13 cellular contexts compared by ENCODE assay signal in genomic region chr15:68560501-68561113, GRCh38. TPM values are rescaled to one million over a fixed set of nuclear protein-coding genes. Genes with fewer than 3 reads are reported as not detected.
DNase-seq lines count a peak whose midpoint lies in the region; ATAC-seq and TF ChIP-seq lines count a peak whose summit lies in the region.
"Had no signal": no experiment of that assay in that cellular context is flagged by ENCODE, and none has a peak within 500 bp of the region (broad histone marks: within the 10 kb centered on the region; RNA-seq: fewer than 3 reads in every experiment).

No MANE protein-coding gene starts in this region.

- peak overlapping the region; percentile 0 for H2AFZ ChIP-seq in IMR-90 (replicated peaks; ENCODE audit: low read length, poor library complexity)

- no peak overlapping the region for H3K4ac ChIP-seq in IMR-90 (ENCODE audit: low read depth, low read length)

- no TSS peak for BruUV-seq in IMR-90 (replicated peaks; lab: Mats Ljungman, UMichigan)

- dilution Hi-C loops in IMR-90 (cut with HindIII; ENCODE audit: low sequenced_read_pairs, unreplicated experiment): no loop called here

- no peak overlapping the region for H4K8ac ChIP-seq in IMR-90 (ENCODE audit: low read depth in 2 of 2, low read length in 2 of 2)

- no peak overlapping the region for H2BK5ac ChIP-seq in IMR-90 (ENCODE audit: low read depth, low read length, poor library complexity, severe bottlenecking)

- H2BK20ac ChIP-seq in IMR-90 (ENCODE audit: low read depth, low read length): no peak overlapping the region

- H3K79me1 ChIP-seq in IMR-90 (ENCODE audit: low read depth in 1 of 2, low read length in 2 of 2): no peaks in the 10 kb centered on the region

- peak in 1 of 7 experiments; percentile 31 for DNase-seq in CD8-positive, alpha-beta T cell
- DNase-seq in IMR-90: no peak
- no peak for DNase-seq in NCI-H146 treated with DMSO at 0.1 percent for 48 hours (lab: John Stamatoyannopoulos, UW; ENCODE audit: unreplicated experiment)
- no peak for DNase-seq in pons (ENCODE audit: low spot score)
- DNase-seq in SJCRH30: no peak
- DNase-seq in DMS79 treated with DMSO at 0.1 percent for 48 hours (lab: John Stamatoyannopoulos, UW): no peak
- DNase-seq: COR-L47; effector CD4-positive, alpha-beta T cell; gastrocnemius medialis; small intestine had no signal

- ATAC-seq in CD8-positive, alpha-beta T cell: no peak
- no peak for ATAC-seq in IMR-90 (ENCODE audit: low read depth)

- no peak overlapping the region for H2BK15ac ChIP-seq in IMR-90 (ENCODE audit: low read depth, low read length)

- no peak overlapping the region for H3K23ac ChIP-seq in IMR-90 (ENCODE audit: low read depth, low read length)

- H3K14ac ChIP-seq in IMR-90 (replicated peaks; ENCODE audit: low read depth, low read length): no peak overlapping the region

- H4K5ac ChIP-seq in IMR-90 (ENCODE audit: low read depth, low read length): no peak overlapping the region

- no peak overlapping the region for H2AK9ac ChIP-seq in IMR-90 (replicated peaks; ENCODE audit: low read depth, low read length, poor library complexity)

- no peak overlapping the region for H3K18ac ChIP-seq in IMR-90 (ENCODE audit: low read depth, low read length)

- H3K4me1 Mint-ChIP-seq in CD8-positive, alpha-beta T cell (ENCODE audit: low read depth): peaks cover 18% of the 10 kb centered on the region
- H3K4me1 Mint-ChIP-seq in brain (peaks cover 44% of the 10 kb centered on the region), nephron (peaks cover 32% of the 10 kb centered on the region)

- no peak overlapping the region for H3K9ac ChIP-seq in IMR-90 (ENCODE audit: low read depth, low read length)

- no peak overlapping the region for H3K27ac ChIP-seq in CD8-positive, alpha-beta T cell (ENCODE audit: low read depth, low read length)
- H3K27ac ChIP-seq in IMR-90 (ENCODE audit: insufficient read depth, low read length) (no peak overlapping the region), SJCRH30 (no peak overlapping the region)
- H3K27ac ChIP-seq: gastrocnemius medialis, tibial nerve had no signal

- H3K36me3 ChIP-seq in CD8-positive, alpha-beta T cell (ENCODE audit: insufficient read depth, low read length): no peaks in the 10 kb centered on the region
- H3K36me3 ChIP-seq in IMR-90 (ENCODE audit: control insufficient read depth, insufficient read depth, low read length): no peaks in the 10 kb centered on the region
- no peaks in the 10 kb centered on the region for H3K36me3 ChIP-seq in SJCRH30
- H3K36me3 ChIP-seq: gastrocnemius medialis, tibial nerve had no signal

- no peaks in the 10 kb centered on the region for H3K9me3 ChIP-seq in CD8-positive, alpha-beta T cell (ENCODE audit: low read length)
- H3K9me3 ChIP-seq in IMR-90 (ENCODE audit: control insufficient read depth, insufficient read depth, low read length) (no peaks in the 10 kb centered on the region), SJCRH30 (replicated peaks) (no peaks in the 10 kb centered on the region)
- H3K9me3 ChIP-seq: gastrocnemius medialis, tibial nerve had no signal

- no peak overlapping the region for H2BK120ac ChIP-seq in IMR-90 (ENCODE audit: low read depth, low read length)

- H3K27ac Mint-ChIP-seq in CD8-positive, alpha-beta T cell: no peak overlapping the region
- H3K27ac Mint-ChIP-seq in brain: peak overlapping the region; percentile 35 to 99 (median 96)
- H3K27ac Mint-ChIP-seq in nephron: peak overlapping the region; percentile 22 to 79 (median 74)

- H3K4me3 ChIP-seq in CD8-positive, alpha-beta T cell (ENCODE audit: low read depth, low read length): no peak overlapping the region
- H3K4me3 ChIP-seq in IMR-90 (ENCODE audit: insufficient read depth, low read depth, low read length) (no peak overlapping the region), SJCRH30 (no peak overlapping the region)

- H2AK5ac ChIP-seq in IMR-90 (ENCODE audit: low read depth, low read length): no peak overlapping the region

- H3K9me1 ChIP-seq in IMR-90 (ENCODE audit: insufficient read depth, low read length): no peaks in the 10 kb centered on the region

- CTCF ChIA-PET in CD8-positive, alpha-beta T cell (lab: Charles Lee): interaction anchor here (0.6 to 3.5 kb wide), 16 partner anchors 9 to 364 kb away, joined by 3 to 51 read pairs (median 4); no protein-coding TSS in a partner anchor
- CTCF ChIA-PET in IMR-90 (lab: Yijun Ruan, JAX): interaction anchor here (0.6 to 2.3 kb wide), 10 partner anchors 11 to 364 kb away, joined by 3 to 20 read pairs (median 4); no protein-coding TSS in a partner anchor

- no peak overlapping the region for H3K4me2 ChIP-seq in IMR-90 (ENCODE audit: low read depth, low read length)

- TF ChIP-seq POLR2A in IMR-90 (IDR thresholded peaks at IDR 0.05; ENCODE audit: low read depth, low read length): no peak

- H3K56ac ChIP-seq in IMR-90 (ENCODE audit: extremely low read depth, insufficient read depth, low read length): no peak overlapping the region

- H3K9me3 Mint-ChIP-seq in CD8-positive, alpha-beta T cell: no peaks in the 10 kb centered on the region
- H3K9me3 Mint-ChIP-seq in brain (peaks cover 0 to 5% (median 0%) of the 10 kb centered on the region in 5 experiments), nephron (no peaks in the 10 kb centered on the region)

- peak overlapping the region; percentile 75 for H3K4me3 Mint-ChIP-seq in CD8-positive, alpha-beta T cell
- H3K4me3 Mint-ChIP-seq in brain (peak overlapping the region; percentile 86 to 91 (median 90)), nephron (peak overlapping the region; percentile 84 to 92 (median 89))

- peaks cover 45% of the 10 kb centered on the region for H3K27me3 Mint-ChIP-seq in CD8-positive, alpha-beta T cell (ENCODE audit: low read depth)
- peaks cover 9% of the 10 kb centered on the region for H3K27me3 Mint-ChIP-seq in brain
- peaks cover 28% of the 10 kb centered on the region for H3K27me3 Mint-ChIP-seq in nephron (ENCODE audit: low read depth)

- TF ChIP-seq CTCF in CD8-positive, alpha-beta T cell (IDR thresholded peaks at IDR 0.05): no peak
- TF ChIP-seq CTCF in IMR-90 (conservative IDR thresholded peaks at IDR 0.05; ENCODE audit: low read depth, low read length) (no peak), brain (conservative IDR thresholded peaks at IDR 0.05) (no peak), nephron (IDR thresholded peaks at IDR 0.05; ENCODE audit: unreplicated experiment in 3 of 3) (no peak)

- no peak for TF ChIP-seq RAD21 in IMR-90 (IDR thresholded peaks at IDR 0.05; ENCODE audit: low read length)

- intact Hi-C loops in CD8-positive, alpha-beta T cell (cut with DNase I, micrococcal nuclease): no loop called here
- intact Hi-C loops in IMR-90 (cut with micrococcal nuclease): no loop called here

- H4K91ac ChIP-seq in IMR-90 (ENCODE audit: insufficient read depth, low read depth, low read length): no peak overlapping the region

- no peaks in the 10 kb centered on the region for H3K27me3 ChIP-seq in CD8-positive, alpha-beta T cell (ENCODE audit: insufficient read depth, low read length)
- peaks cover 4% of the 10 kb centered on the region; the same call in 1 of the 2 replicates for H3K27me3 ChIP-seq in IMR-90 (ENCODE audit: control insufficient read depth, insufficient read depth, low read length)
- peaks cover 5% of the 10 kb centered on the region for H3K27me3 ChIP-seq in SJCRH30

- no peaks in the 10 kb centered on the region for H3K36me3 Mint-ChIP-seq in CD8-positive, alpha-beta T cell
- no peaks in the 10 kb centered on the region for H3K36me3 Mint-ChIP-seq in brain
- H3K36me3 Mint-ChIP-seq in nephron (ENCODE audit: low read depth): no peaks in the 10 kb centered on the region

- POLR2A ChIA-PET in CD8-positive, alpha-beta T cell (lab: Charles Lee): no interaction called here
- POLR2A ChIA-PET in IMR-90 (lab: Charles Lee; ENCODE audit: unreplicated experiment): no interaction called here

- H3K4me1 ChIP-seq in CD8-positive, alpha-beta T cell (ENCODE audit: insufficient read depth, low read length): peaks cover 8% of the 10 kb centered on the region
- H3K4me1 ChIP-seq in IMR-90 (ENCODE audit: control insufficient read depth, insufficient read depth, low read length) (no peaks in the 10 kb centered on the region), SJCRH30 (no peaks in the 10 kb centered on the region)

- WGBS in IMR-90 (ENCODE audit: extremely low coverage in 2 of 2, insufficient read length in 1 of 2), 2 experiments: no CpG with 5 or more reads among the region's 13 CpGs

- in situ Hi-C loops in IMR-90 (cut with MboI; ENCODE audit: low sequenced_read_pairs): no loop called here

- H4K20me1 ChIP-seq in IMR-90 (ENCODE audit: insufficient read depth, low read length): no peaks in the 10 kb centered on the region

TF ChIP-seq in IMR-90, 13 proteins besides CTCF, POLR2A, EP300 and RAD21:
- no peak for TF ChIP-seq FOS (IDR thresholded peaks at IDR 0.05; ENCODE audit: low read depth, low read length)
TF ChIP-seq in IMR-90: peak in this region for 0.

RNA-seq across cellular contexts. Expression of gene CORO2B, which starts 18.2 kb away (rescaled TPM):
- total RNA-seq in CD8-positive, alpha-beta T cell: under 1 TPM; 0.08 to 0.17 TPM
- 9.3 and 9.7 TPM in 2 replicates for total RNA-seq in IMR-90 (2012; rRNA removed)
- polyA plus RNA-seq in IMR-90 (2012; rRNA removed) (39.3 and 43.2 TPM in 2 replicates), brain (ENCODE audit: insufficient read depth, low read depth, low replicate concordance) (59.3 TPM)
- polyA plus RNA-seq in IMR-90 (2012; cell fraction: cytosol; rRNA removed): 29.1 and 32.4 TPM in 2 replicates
- 24.4 and 27.5 TPM in 2 replicates for polyA plus RNA-seq in IMR-90 (2012; cell fraction: nucleus; rRNA removed; ENCODE audit: low replicate concordance)
- not detected in 2 replicates for total RNA-seq in SJCRH30 (2014; rRNA removed; shearing (Covaris generic))
